Comparison of ENCODE assay signal across 8 cellular contexts in the genomic region with DNA sequence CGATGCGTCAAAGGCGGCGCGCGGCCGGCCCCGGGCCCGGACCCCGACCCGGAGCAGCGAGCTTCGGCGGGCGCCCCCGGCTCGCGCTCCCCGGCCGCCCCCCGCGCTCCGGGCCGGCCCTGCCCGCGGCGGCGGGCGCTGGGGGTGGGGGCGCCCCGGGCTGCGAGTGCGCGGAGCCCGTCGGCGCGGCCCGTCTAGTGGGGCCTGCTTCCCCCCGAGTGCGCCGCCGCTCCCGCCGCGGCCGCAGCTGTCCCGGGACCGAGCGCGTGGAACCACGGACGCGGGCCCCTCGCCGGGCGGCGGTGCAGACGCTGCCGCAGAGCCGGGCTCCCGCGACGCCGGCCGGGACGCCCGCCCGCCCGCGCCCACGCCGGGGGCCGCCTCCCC. TPM values are rescaled to one million over a fixed set of nuclear protein-coding genes. Genes with fewer than 3 reads are reported as not detected.
A peak's percentile ranks its signal among the peaks of the same experiment; 100 is the strongest.
DNase-seq lines count a peak whose midpoint lies in the region; ATAC-seq and TF ChIP-seq lines count a peak whose summit lies in the region.

No MANE protein-coding gene starts in this region.

- no peaks in the 10 kb centered on the region for H3K27me3 Mint-ChIP-seq in natural killer cell (ENCODE audit: low read depth in 2 of 2)

- TF ChIP-seq CTCF in GM06990 (IDR thresholded peaks at IDR 0.05; ENCODE audit: insufficient read depth, low read length, poor library complexity, severe bottlenecking) (no peak), breast epithelium (IDR thresholded peaks at IDR 0.05) (no peak), natural killer cell (IDR thresholded peaks at IDR 0.05) (no peak)

- no peaks in the 10 kb centered on the region for H3K36me3 ChIP-seq in GM06990 (ENCODE audit: control insufficient read depth, insufficient read depth, low read length)
- H3K36me3 ChIP-seq in breast epithelium, result no peaks in the 10 kb centered on the region

- peak overlapping the region in 1 of 2 donors; percentile 71 for H3K27ac ChIP-seq in breast epithelium

- peaks cover 48 to 50% of the 10 kb centered on the region in 2 donors for H3K4me1 Mint-ChIP-seq in natural killer cell

- H3K36me3 Mint-ChIP-seq in natural killer cell, result no peaks in the 10 kb centered on the region

- H3K4me3 Mint-ChIP-seq in natural killer cell, result peak overlapping the region; percentile 88

- H3K27me3 ChIP-seq in GM06990 (replicated peaks; ENCODE audit: control insufficient read depth, insufficient read depth, low read length) (no peaks in the 10 kb centered on the region; the same call in 1 of the 2 replicates), breast epithelium (no peaks in the 10 kb centered on the region)

- ATAC-seq in HG02970 (IDR thresholded peaks at IDR 0.05; ENCODE audit: low FRiP score, unreplicated experiment) (peak; percentile 21), natural killer cell (peak; percentile 33 to 47 (median 34))

- intact Hi-C loops in breast epithelium (cut with DNase I; ENCODE audit: low total_unique reads), result no loop called here
- intact Hi-C loops in natural killer cell (cut with micrococcal nuclease), result loop anchor here (5.0 to 10.0 kb wide), 4 partner anchors 51 to 504 kb away; partner anchors contain the start of gene SLX4

- H3K27ac Mint-ChIP-seq in natural killer cell, result peak overlapping the region in 1 of 2 donors; percentile 69

- no peak for TF ChIP-seq POLR2A in breast epithelium (IDR thresholded peaks at IDR 0.05)

- DNase-seq in GM06990 (ENCODE audit: extremely low read depth, insufficient read length) (no peak), breast epithelium (ENCODE audit: low spot score in 2 of 2) (no peak), natural killer cell (no peak), EL (no peak), NCI-H1092 treated with DMSO at 0.1 percent for 48 hours (lab: John Stamatoyannopoulos, UW) (no peak), 8988T (no peak), GM03348 (ENCODE audit: low spot score) (no peak)

- no peaks in the 10 kb centered on the region for H3K9me3 ChIP-seq in breast epithelium

- peaks cover 5 to 7% of the 10 kb centered on the region in 2 donors for H3K4me1 ChIP-seq in breast epithelium

- H3K9me3 Mint-ChIP-seq in natural killer cell, result no peaks in the 10 kb centered on the region

- peak overlapping the region; percentile 34 for H3K4me3 ChIP-seq in GM06990 (replicated peaks; ENCODE audit: low read depth, low read length)
- peak overlapping the region; percentile 69 to 93 (median 72) for H3K4me3 ChIP-seq in breast epithelium

RNA-seq across cellular contexts. Expression of gene ADCY9, which starts 0.3 kb away (rescaled TPM):
- total RNA-seq in breast epithelium (10 to 100 TPM; 10.9 to 14.4 (median 12.0) TPM), natural killer cell (10 to 100 TPM; 28.0 to 52.4 (median 38.3) TPM)
